ENCODE assay signal across 1 cellular context in genomic region chr6:44054635-44055559, GRCh38.
TF ChIP-seq lines count a peak whose summit lies in the region.

No MANE protein-coding gene starts in this region.

TF ChIP-seq in H1, 55 proteins besides CTCF, POLR2A, EP300 and RAD21 (continued from another document):
- TF ChIP-seq TEAD4 (IDR thresholded peaks at IDR 0.05; ENCODE audit: low read depth, low read length) (no peak), HDAC6 (IDR thresholded peaks at IDR 0.05; ENCODE audit: low read depth, low read length) (no peak), SIX5 (IDR thresholded peaks at IDR 0.05; ENCODE audit: low read depth, low read length) (no peak), GTF2F1 (IDR thresholded peaks at IDR 0.05; ENCODE audit: borderline replicate concordance, low read depth, low read length) (no peak), ATF3 (IDR thresholded peaks at IDR 0.05; ENCODE audit: insufficient read depth, low read depth, low read length) (no peak), JUN (IDR thresholded peaks at IDR 0.05; ENCODE audit: low read depth, low read length) (no peak), SP1 (IDR thresholded peaks at IDR 0.05; ENCODE audit: low read depth, low read length) (no peak), CHD2 (IDR thresholded peaks at IDR 0.05; ENCODE audit: low read length) (no peak)
- TF ChIP-seq, protein P1, sequence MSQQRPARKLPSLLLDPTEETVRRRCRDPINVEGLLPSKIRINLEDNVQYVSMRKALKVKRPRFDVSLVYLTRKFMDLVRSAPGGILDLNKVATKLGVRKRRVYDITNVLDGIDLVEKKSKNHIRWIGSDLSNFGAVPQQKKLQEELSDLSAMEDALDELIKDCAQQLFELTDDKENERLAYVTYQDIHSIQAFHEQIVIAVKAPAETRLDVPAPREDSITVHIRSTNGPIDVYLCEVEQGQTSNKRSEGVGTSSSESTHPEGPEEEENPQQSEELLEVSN (IDR thresholded peaks at IDR 0.05), result no peak
